20 cellular contexts compared by ENCODE assay signal in genomic region chr12:102468261-102468940, GRCh38. TPM values are rescaled to one million over a fixed set of nuclear protein-coding genes. Genes with fewer than 3 reads are reported as not detected.
"Had no signal": no experiment of that assay in that cellular context is flagged by ENCODE, and none has a peak within 500 bp of the region (broad histone marks: within the 10 kb centered on the region; RNA-seq: fewer than 3 reads in every experiment).

No MANE protein-coding gene starts in this region.

- H3K9me3 Mint-ChIP-seq: activated naive CD8-positive, alpha-beta T cell treated with anti-CD3 and anti-CD28 coated beads, Interleukin-2, amount 10 ng/mL, durations not matched to agents 7 days and 5 days; effector memory CD8-positive, alpha-beta T cell; neural crest cell; stimulated activated naive CD8-positive, alpha-beta T cell treated with anti-CD3 and anti-CD28 coated beads, Interleukin-15, Interleukin-2, amounts not matched to agents 100 ng/mL and 50 ng/mL, for 24 hours had no signal

- H3K4me3 ChIP-seq: heart left ventricle, psoas muscle, right lobe of liver, smooth muscle cell, testis had no signal

- H3K27ac ChIP-seq: epithelial cell of prostate, heart left ventricle, psoas muscle, testis had no signal

- FAIRE-seq: bronchial epithelial cell, frontal cortex, islet of Langerhans had no signal

- H3K4me1 ChIP-seq: psoas muscle, testis had no signal

- DNase-seq: activated CD4-positive, alpha-beta T cell treated with anti-CD3 and anti-CD28 coated beads, Interleukin-2, amount 50 U/mL, for 1 hour; activated naive CD4-positive, alpha-beta T cell; activated naive CD8-positive, alpha-beta T cell treated with anti-CD3 and anti-CD28 coated beads, Interleukin-2, amount 10 ng/mL, durations not matched to agents 7 days and 5 days; anterior cingulate cortex; dermis blood vessel endothelial cell; effector memory CD8-positive, alpha-beta T cell; heart left ventricle; midbrain; psoas muscle; right lobe of liver; stimulated activated CD4-positive, alpha-beta T cell treated with anti-CD3 and anti-CD28 coated beads, Interleukin-4, amount 100 ng/mL, for 4 hours; testis had no signal

- ATAC-seq: activated CD4-positive, CD25-positive, alpha-beta regulatory T cell treated with anti-CD3 and anti-CD28 coated beads, Interleukin-2, amount 50 U/mL, for 24 hours; effector memory CD8-positive, alpha-beta T cell; heart left ventricle; psoas muscle had no signal

- H3K27me3 ChIP-seq: heart left ventricle, right lobe of liver, testis had no signal

- H3K9me3 ChIP-seq: heart left ventricle, psoas muscle, right lobe of liver, testis had no signal

- H3K4me1 Mint-ChIP-seq: activated naive CD8-positive, alpha-beta T cell treated with anti-CD3 and anti-CD28 coated beads, Interleukin-2, amount 10 ng/mL, durations not matched to agents 7 days and 5 days had no signal

- H3K4me3 Mint-ChIP-seq: activated naive CD8-positive, alpha-beta T cell treated with anti-CD3 and anti-CD28 coated beads, Interleukin-2, amount 10 ng/mL, durations not matched to agents 7 days and 5 days; effector memory CD8-positive, alpha-beta T cell; neural crest cell; stimulated activated naive CD8-positive, alpha-beta T cell treated with anti-CD3 and anti-CD28 coated beads, Interleukin-15, Interleukin-2, amounts not matched to agents 100 ng/mL and 50 ng/mL, for 24 hours had no signal

- H3K27ac Mint-ChIP-seq: activated naive CD8-positive, alpha-beta T cell treated with anti-CD3 and anti-CD28 coated beads, Interleukin-2, amount 10 ng/mL, durations not matched to agents 7 days and 5 days; effector memory CD8-positive, alpha-beta T cell; stimulated activated naive CD8-positive, alpha-beta T cell treated with anti-CD3 and anti-CD28 coated beads, Interleukin-15, Interleukin-2, amounts not matched to agents 100 ng/mL and 50 ng/mL, for 24 hours had no signal

- H3K36me3 ChIP-seq: right lobe of liver had no signal

RNA-seq across cellular contexts. Expression of gene IGF1, which starts 12.0 kb away (rescaled TPM):
- total RNA-seq: neural crest cell had no signal
